Comparison of ENCODE assay signal across 24 cellular contexts in genomic region chr11:69366591-69366990, GRCh38.
DNase-seq lines count a peak whose midpoint lies in the region; ATAC-seq and TF ChIP-seq lines count a peak whose summit lies in the region.
"Had no signal": no experiment of that assay in that cellular context is flagged by ENCODE, and none has a peak within 500 bp of the region (broad histone marks: within the 10 kb centered on the region; RNA-seq: fewer than 3 reads in every experiment).

No MANE protein-coding gene starts in this region.

- BruUV-seq in IMR-90 (replicated peaks; lab: Mats Ljungman, UMichigan) = no TSS peak

- TF ChIP-seq RAD21 in IMR-90 (IDR thresholded peaks at IDR 0.05; ENCODE audit: low read length) = no peak

- TF ChIP-seq POLR2A in IMR-90 (IDR thresholded peaks at IDR 0.05; ENCODE audit: low read depth, low read length) = no peak

- no peak overlapping the region for H3K27ac ChIP-seq in IMR-90 (ENCODE audit: insufficient read depth, low read length)
- H3K27ac ChIP-seq: A549; BLaER1 treated with 17β-estradiol and CSF1 and Interleukin-3, amounts not matched to agents 10 nM and 100 nM; GM23248 had no signal

- peak; percentile 6 for DNase-seq in activated naive CD4-positive, alpha-beta T cell treated with anti-CD3 and anti-CD28 coated beads, Interleukin-2, amount 10 ng/mL, durations not matched to agents 7 days and 5 days
- DNase-seq in activated naive CD4-positive, alpha-beta T cell treated with anti-CD3 and anti-CD28 coated beads, Interleukin-2, amount 50 U/mL, for 72 hours (ENCODE audit: low spot score in 2 of 2) = no peak
- DNase-seq in IMR-90 = no peak
- DNase-seq in progenitor cell of endocrine pancreas (ENCODE audit: low spot score, unreplicated experiment) = peak; percentile 5
- DNase-seq in type B pancreatic cell (ENCODE audit: extremely low spot score, unreplicated experiment) = peak; percentile 16
- no peak for DNase-seq in midbrain (lab: John Stamatoyannopoulos, UW)
- no peak for DNase-seq in activated CD8-positive, alpha-beta memory T cell treated with anti-CD3 and anti-CD28 coated beads, Interleukin-2, amount 50 U/mL, for 4 hours
- DNase-seq: 8988T; ACHN; AML-193; BE2C; CD4-positive, alpha-beta T cell; DMS 273 treated with DMSO at 0.1 percent for 48 hours; DMS79; EL; GDM1; GM23248; H7 had no signal

- peaks cover 10% of the 10 kb centered on the region for H3K9me3 ChIP-seq in IMR-90 (ENCODE audit: control insufficient read depth, insufficient read depth, low read length)
- H3K9me3 ChIP-seq: BE2C had no signal

- H3K36me3 Mint-ChIP-seq in activated naive CD4-positive, alpha-beta T cell treated with anti-CD3 and anti-CD28 coated beads, Interleukin-2, amount 10 ng/mL, durations not matched to agents 7 days and 5 days = no peaks in the 10 kb centered on the region
- no peaks in the 10 kb centered on the region for H3K36me3 Mint-ChIP-seq in activated naive CD4-positive, alpha-beta T cell treated with anti-CD3 and anti-CD28 coated beads, Interleukin-2, amount 50 U/mL, for 72 hours
- H3K36me3 Mint-ChIP-seq in progenitor cell of endocrine pancreas (ENCODE audit: insufficient read depth) (no peaks in the 10 kb centered on the region), type B pancreatic cell (no peaks in the 10 kb centered on the region)
- H3K36me3 Mint-ChIP-seq: CD14-positive monocyte; CD8-positive, alpha-beta memory T cell had no signal

- no peaks in the 10 kb centered on the region; a peak in 1 of 4 replicates for H3K79me1 ChIP-seq in IMR-90 (ENCODE audit: low read depth in 1 of 2, low read length in 2 of 2)

- no peak overlapping the region for H3K4me3 Mint-ChIP-seq in activated naive CD4-positive, alpha-beta T cell treated with anti-CD3 and anti-CD28 coated beads, Interleukin-2, amount 10 ng/mL, durations not matched to agents 7 days and 5 days
- H3K4me3 Mint-ChIP-seq in progenitor cell of endocrine pancreas (ENCODE audit: low read depth) = no peak overlapping the region
- H3K4me3 Mint-ChIP-seq in type B pancreatic cell = no peak overlapping the region
- H3K4me3 Mint-ChIP-seq: CD14-positive monocyte; CD4-positive, alpha-beta T cell; CD8-positive, alpha-beta memory T cell had no signal

- H4K20me1 ChIP-seq in IMR-90 (ENCODE audit: insufficient read depth, low read length) = no peaks in the 10 kb centered on the region
- H4K20me1 ChIP-seq: BLaER1 treated with 17β-estradiol and CSF1 and Interleukin-3, amounts not matched to agents 10 nM and 100 nM had no signal

- no peak overlapping the region for H2BK20ac ChIP-seq in IMR-90 (ENCODE audit: low read depth, low read length)

- peak overlapping the region; percentile 74; the same call in 1 of the 2 replicates for H2AK5ac ChIP-seq in IMR-90 (ENCODE audit: low read depth, low read length)

- H4K8ac ChIP-seq in IMR-90 (ENCODE audit: low read depth in 2 of 2, low read length in 2 of 2) = no peak overlapping the region

- peaks cover 3% of the 10 kb centered on the region for H3K9me3 Mint-ChIP-seq in activated naive CD4-positive, alpha-beta T cell treated with anti-CD3 and anti-CD28 coated beads, Interleukin-2, amount 10 ng/mL, durations not matched to agents 7 days and 5 days
- peaks cover 0 to 6% of the 10 kb centered on the region in 2 donors for H3K9me3 Mint-ChIP-seq in activated naive CD4-positive, alpha-beta T cell treated with anti-CD3 and anti-CD28 coated beads, Interleukin-2, amount 50 U/mL, for 72 hours
- H3K9me3 Mint-ChIP-seq in progenitor cell of endocrine pancreas (ENCODE audit: low read depth) (peaks cover 14% of the 10 kb centered on the region), type B pancreatic cell (no peaks in the 10 kb centered on the region)
- H3K9me3 Mint-ChIP-seq: CD8-positive, alpha-beta memory T cell had no signal

- no peak overlapping the region for H3K4me2 ChIP-seq in IMR-90 (ENCODE audit: low read depth, low read length)
- H3K4me2 ChIP-seq: A549; BLaER1 treated with 17β-estradiol and CSF1 and Interleukin-3, amounts not matched to agents 10 nM and 100 nM had no signal

- H3K4me3 ChIP-seq in IMR-90 (ENCODE audit: insufficient read depth, low read depth, low read length) = no peak overlapping the region
- H3K4me3 ChIP-seq: A549; BLaER1 treated with 17β-estradiol and CSF1 and Interleukin-3, amounts not matched to agents 10 nM and 100 nM; GM12878; GM23248 had no signal

- no peak overlapping the region for H3K18ac ChIP-seq in IMR-90 (ENCODE audit: low read depth, low read length)

- peaks cover 9% of the 10 kb centered on the region for H3K27me3 Mint-ChIP-seq in activated naive CD4-positive, alpha-beta T cell treated with anti-CD3 and anti-CD28 coated beads, Interleukin-2, amount 10 ng/mL, durations not matched to agents 7 days and 5 days
- peaks cover 3% of the 10 kb centered on the region for H3K27me3 Mint-ChIP-seq in progenitor cell of endocrine pancreas
- H3K27me3 Mint-ChIP-seq in type B pancreatic cell = no peaks in the 10 kb centered on the region
- H3K27me3 Mint-ChIP-seq: CD4-positive, alpha-beta T cell had no signal

- CTCF ChIA-PET in activated naive CD4-positive, alpha-beta T cell treated with anti-CD3 and anti-CD28 coated beads, Interleukin-2, amount 10 ng/mL, durations not matched to agents 7 days and 5 days (lab: Charles Lee) = no interaction called here
- CTCF ChIA-PET in IMR-90 (lab: Yijun Ruan, JAX) = no interaction called here

- no peak overlapping the region for H2BK120ac ChIP-seq in IMR-90 (ENCODE audit: low read depth, low read length)

- H3K14ac ChIP-seq in IMR-90 (replicated peaks; ENCODE audit: low read depth, low read length) = no peak overlapping the region

- peaks cover 12% of the 10 kb centered on the region; the same call in 1 of the 2 replicates for H3K9me1 ChIP-seq in IMR-90 (ENCODE audit: insufficient read depth, low read length)

- no peak overlapping the region for H2AFZ ChIP-seq in IMR-90 (replicated peaks; ENCODE audit: low read length, poor library complexity)
- H2AFZ ChIP-seq: GM23248 had no signal

- intact Hi-C loops in IMR-90 (cut with micrococcal nuclease) = no loop called here

- H2AK9ac ChIP-seq in IMR-90 (replicated peaks; ENCODE audit: low read depth, low read length, poor library complexity) = no peak overlapping the region

- H3K56ac ChIP-seq in IMR-90 (ENCODE audit: extremely low read depth, insufficient read depth, low read length) = no peak overlapping the region

- no peaks in the 10 kb centered on the region for H3K27me3 ChIP-seq in IMR-90 (ENCODE audit: control insufficient read depth, insufficient read depth, low read length)
- H3K27me3 ChIP-seq: BE2C; BLaER1 treated with 17β-estradiol and CSF1 and Interleukin-3, amounts not matched to agents 10 nM and 100 nM had no signal

- no peak overlapping the region for H4K91ac ChIP-seq in IMR-90 (ENCODE audit: insufficient read depth, low read depth, low read length)

- no peak overlapping the region for H3K23ac ChIP-seq in IMR-90 (ENCODE audit: low read depth, low read length)

- H3K9ac ChIP-seq in IMR-90 (ENCODE audit: low read depth, low read length) = no peak overlapping the region
- H3K9ac ChIP-seq: BLaER1 treated with 17β-estradiol and CSF1 and Interleukin-3, amounts not matched to agents 10 nM and 100 nM; GM23248 had no signal

- H4K5ac ChIP-seq in IMR-90 (ENCODE audit: low read depth, low read length) = no peak overlapping the region

- no peak overlapping the region for H3K4ac ChIP-seq in IMR-90 (ENCODE audit: low read depth, low read length)

- no peak for ATAC-seq in activated naive CD4-positive, alpha-beta T cell treated with anti-CD3 and anti-CD28 coated beads, Interleukin-2, amount 50 U/mL, for 72 hours
- no peak for ATAC-seq in IMR-90 (ENCODE audit: low read depth)
- ATAC-seq: A549, GM12878, HCT116 had no signal

- H3K27ac Mint-ChIP-seq in activated naive CD4-positive, alpha-beta T cell treated with anti-CD3 and anti-CD28 coated beads, Interleukin-2, amount 10 ng/mL, durations not matched to agents 7 days and 5 days = no peak overlapping the region
- H3K27ac Mint-ChIP-seq in activated naive CD4-positive, alpha-beta T cell treated with anti-CD3 and anti-CD28 coated beads, Interleukin-2, amount 50 U/mL, for 72 hours = no peak overlapping the region
- no peak overlapping the region for H3K27ac Mint-ChIP-seq in progenitor cell of endocrine pancreas
- no peak overlapping the region for H3K27ac Mint-ChIP-seq in type B pancreatic cell
- H3K27ac Mint-ChIP-seq: CD14-positive monocyte; CD4-positive, alpha-beta T cell; CD8-positive, alpha-beta memory T cell had no signal

- H2BK5ac ChIP-seq in IMR-90 (ENCODE audit: low read depth, low read length, poor library complexity, severe bottlenecking) = no peak overlapping the region

- dilution Hi-C loops in IMR-90 (cut with HindIII; ENCODE audit: low sequenced_read_pairs, unreplicated experiment) = no loop called here

- POLR2A ChIA-PET in IMR-90 (lab: Charles Lee; ENCODE audit: unreplicated experiment) = no interaction called here

- H2BK15ac ChIP-seq in IMR-90 (ENCODE audit: low read depth, low read length) = no peak overlapping the region

- H3K36me3 ChIP-seq in IMR-90 (ENCODE audit: control insufficient read depth, insufficient read depth, low read length) = no peaks in the 10 kb centered on the region
- H3K36me3 ChIP-seq: BE2C; BLaER1 treated with 17β-estradiol and CSF1 and Interleukin-3, amounts not matched to agents 10 nM and 100 nM had no signal

- TF ChIP-seq CTCF in IMR-90 (conservative IDR thresholded peaks at IDR 0.05; ENCODE audit: low read depth, low read length) = no peak
- TF ChIP-seq CTCF in progenitor cell of endocrine pancreas (IDR thresholded peaks at IDR 0.05; ENCODE audit: unreplicated experiment) = no peak
- TF ChIP-seq CTCF in type B pancreatic cell (conservative IDR thresholded peaks at IDR 0.05) = no peak

- no peaks in the 10 kb centered on the region for H3K4me1 Mint-ChIP-seq in activated naive CD4-positive, alpha-beta T cell treated with anti-CD3 and anti-CD28 coated beads, Interleukin-2, amount 10 ng/mL, durations not matched to agents 7 days and 5 days
- H3K4me1 Mint-ChIP-seq in progenitor cell of endocrine pancreas (ENCODE audit: low read depth) = no peaks in the 10 kb centered on the region
- no peaks in the 10 kb centered on the region for H3K4me1 Mint-ChIP-seq in type B pancreatic cell (ENCODE audit: unreplicated experiment)
- H3K4me1 Mint-ChIP-seq: CD14-positive monocyte; CD8-positive, alpha-beta memory T cell had no signal

- no CpG with 5 or more reads among the region's 3 CpGs for WGBS in IMR-90 (ENCODE audit: extremely low coverage in 2 of 2, insufficient read length in 1 of 2), 2 experiments

- peaks cover 7% of the 10 kb centered on the region for H3K4me1 ChIP-seq in IMR-90 (ENCODE audit: control insufficient read depth, insufficient read depth, low read length)
- H3K4me1 ChIP-seq: BE2C had no signal

- in situ Hi-C loops in IMR-90 (cut with MboI; ENCODE audit: low sequenced_read_pairs) = no loop called here

TF ChIP-seq in IMR-90, 13 proteins besides CTCF, POLR2A, EP300 and RAD21 (continues in another document):
- no peak for TF ChIP-seq MAZ (IDR thresholded peaks at IDR 0.05; ENCODE audit: borderline replicate concordance, low read depth, low read length)
- TF ChIP-seq CHD1 (IDR thresholded peaks at IDR 0.05; ENCODE audit: low read depth, low read length) = no peak

Comparison
In these comparisons a context has a peak if more than half of its experiments do, and no peak if none do; other contexts are left out.
1. DNase-seq: peak in activated naive CD4-positive, alpha-beta T cell treated with anti-CD3 and anti-CD28 coated beads, Interleukin-2, amount 10 ng/mL, durations not matched to agents 7 days and 5 days (single experiment), progenitor cell of endocrine pancreas (single experiment) and type B pancreatic cell (single experiment); none in activated naive CD4-positive, alpha-beta T cell treated with anti-CD3 and anti-CD28 coated beads, Interleukin-2, amount 50 U/mL, for 72 hours (0 of 2), IMR-90 (single experiment), midbrain (single experiment) and activated CD8-positive, alpha-beta memory T cell treated with anti-CD3 and anti-CD28 coated beads, Interleukin-2, amount 50 U/mL, for 4 hours (single experiment).